Comparison of ENCODE assay signal across 14 cellular contexts in genomic region chr2:84902526-84902925, GRCh38.
"Had no signal": no experiment of that assay in that cellular context is flagged by ENCODE, and none has a peak within 500 bp of the region (broad histone marks: within the 10 kb centered on the region; RNA-seq: fewer than 3 reads in every experiment).

No MANE protein-coding gene starts in this region.

- H3K36me3 ChIP-seq: lower lobe of right lung, ovary had no signal

- H3K27ac Mint-ChIP-seq: nephron progenitor cell had no signal

- H3K9me3 Mint-ChIP-seq: activated T-cell treated with anti-CD3 and anti-CD28 coated beads, Interleukin-2, amount 50 U/mL, for 4 hours; nephron progenitor cell had no signal

- DNase-seq: activated CD4-positive, CD25-positive, alpha-beta regulatory T cell treated with anti-CD3 and anti-CD28 coated beads, Interleukin-2, amount 50 U/mL, for 72 hours; activated gamma-delta T cell; activated T-cell treated with anti-CD3 and anti-CD28 coated beads, Interleukin-2, amount 50 U/mL, for 4 hours; effector memory CD4-positive, alpha-beta T cell; hippocampal formation; lower lobe of right lung; midbrain; nephron progenitor cell; ovary; SJCRH30; stimulated activated CD4-positive, alpha-beta T cell treated with anti-CD3 and anti-CD28 coated beads, Interleukin-2, amount 100 ng/mL, for 48 hours; stimulated activated naive CD8-positive, alpha-beta T cell treated with anti-CD3 and anti-CD28 coated beads, Interleukin-15, Interleukin-2, amounts not matched to agents 100 U/mL and 50 U/mL, for 24 hours; T-helper 9 cell had no signal

- H3K27me3 ChIP-seq: ovary, SJCRH30 had no signal

- H3K9me3 ChIP-seq: lower lobe of right lung, ovary, SJCRH30 had no signal

- ATAC-seq: activated T-cell treated with anti-CD3 and anti-CD28 coated beads, Interleukin-2, amount 50 U/mL, for 4 hours; lower lobe of right lung had no signal

- H3K4me3 Mint-ChIP-seq: activated T-cell treated with anti-CD3 and anti-CD28 coated beads, Interleukin-2, amount 50 U/mL, for 4 hours; nephron progenitor cell had no signal

- H3K4me3 ChIP-seq: coronary artery, lower lobe of right lung, ovary, SJCRH30 had no signal
